Comparison of ENCODE assay signal across 28 cellular contexts in genomic region chr19:34834513-34834912, GRCh38.
DNase-seq lines count a peak whose midpoint lies in the region; FAIRE-seq and TF ChIP-seq lines count a peak whose summit lies in the region.
"Had no signal": no experiment of that assay in that cellular context is flagged by ENCODE, and none has a peak within 500 bp of the region (broad histone marks: within the 10 kb centered on the region; RNA-seq: fewer than 3 reads in every experiment).

No MANE protein-coding gene starts in this region.

- H3K9me3 Mint-ChIP-seq in activated CD4-positive, alpha-beta T cell treated with anti-CD3 and anti-CD28 coated beads, Interleukin-2, amount 10 ng/mL, durations not matched to agents 24 days and 14 days, result no peaks in the 10 kb centered on the region
- H3K9me3 Mint-ChIP-seq in osteocyte (ENCODE audit: unreplicated experiment), result peaks cover 3% of the 10 kb centered on the region
- H3K9me3 Mint-ChIP-seq: CD4-positive, CD25-positive, alpha-beta regulatory T cell; CD8-positive, alpha-beta memory T cell had no signal

- no peak overlapping the region for H3K27ac ChIP-seq in WERI-Rb-1
- H3K27ac ChIP-seq: 22Rv1, A549, BLaER1 had no signal

- TF ChIP-seq CTCF in bronchial epithelial cell (IDR thresholded peaks at IDR 0.05; ENCODE audit: insufficient read depth, low read length, severe bottlenecking), result no peak
- no peak for TF ChIP-seq CTCF in osteocyte (IDR thresholded peaks at IDR 0.05)
- TF ChIP-seq CTCF in WERI-Rb-1 (IDR thresholded peaks at IDR 0.05; ENCODE audit: low read depth, low read length), result no peak

- intact Hi-C loops in activated CD4-positive, alpha-beta T cell treated with anti-CD3 and anti-CD28 coated beads, Interleukin-2, amount 10 ng/mL, durations not matched to agents 24 days and 14 days (cut with micrococcal nuclease), result no loop called here

- H3K36me3 Mint-ChIP-seq in activated CD4-positive, alpha-beta T cell treated with anti-CD3 and anti-CD28 coated beads, Interleukin-2, amount 10 ng/mL, durations not matched to agents 24 days and 14 days (ENCODE audit: low read depth), result no peaks in the 10 kb centered on the region
- no peaks in the 10 kb centered on the region for H3K36me3 Mint-ChIP-seq in osteocyte (ENCODE audit: unreplicated experiment)
- H3K36me3 Mint-ChIP-seq: CD14-positive monocyte; CD4-positive, alpha-beta memory T cell had no signal

- no peaks in the 10 kb centered on the region for H3K36me3 ChIP-seq in bronchial epithelial cell (ENCODE audit: control insufficient read depth, insufficient read depth, low read length)
- H3K36me3 ChIP-seq in WERI-Rb-1, result no peaks in the 10 kb centered on the region
- H3K36me3 ChIP-seq: BE2C, BLaER1 had no signal

- DNase-seq in activated CD4-positive, alpha-beta T cell treated with anti-CD3 and anti-CD28 coated beads, Interleukin-2, amount 10 ng/mL, durations not matched to agents 24 days and 14 days, result peak; percentile 21
- DNase-seq in activated CD4-positive, alpha-beta T cell treated with anti-CD3 and anti-CD28 coated beads for 48 hours, result no peak
- DNase-seq in bronchial epithelial cell (ENCODE audit: low read depth) (no peak), osteocyte (ENCODE audit: extremely low spot score, unreplicated experiment) (peak; percentile 72), activated gamma-delta T cell (lab: John Stamatoyannopoulos, UW) (no peak), NCI-H446 treated with DMSO at 0.1 percent for 48 hours (lab: John Stamatoyannopoulos, UW) (no peak), WERI-Rb-1 (no peak)
- DNase-seq: ACHN; BE2C; C1 segment of cervical spinal cord; CD4-positive, alpha-beta memory T cell; CD4-positive, CD25-positive, alpha-beta regulatory T cell; CD8-positive, alpha-beta memory T cell; COR-L47; DMS 273 treated with DMSO at 0.1 percent for 48 hours; DMS153; DMS53; DMS79; DND-41; EL; GDM1 had no signal

- H3K4me3 Mint-ChIP-seq in activated CD4-positive, alpha-beta T cell treated with anti-CD3 and anti-CD28 coated beads, Interleukin-2, amount 10 ng/mL, durations not matched to agents 24 days and 14 days, result no peak overlapping the region
- no peak overlapping the region for H3K4me3 Mint-ChIP-seq in osteocyte (ENCODE audit: unreplicated experiment)
- H3K4me3 Mint-ChIP-seq: CD4-positive, alpha-beta memory T cell; CD4-positive, CD25-positive, alpha-beta regulatory T cell; CD8-positive, alpha-beta memory T cell had no signal

- H3K4me3 ChIP-seq in bronchial epithelial cell (ENCODE audit: low read depth, low read length), result no peak overlapping the region
- no peak overlapping the region for H3K4me3 ChIP-seq in WERI-Rb-1 (ENCODE audit: low read depth, low read length)
- H3K4me3 ChIP-seq: A549, BLaER1, GM12878 had no signal

- H3K4me1 Mint-ChIP-seq in activated CD4-positive, alpha-beta T cell treated with anti-CD3 and anti-CD28 coated beads, Interleukin-2, amount 10 ng/mL, durations not matched to agents 24 days and 14 days, result peaks cover 4% of the 10 kb centered on the region
- H3K4me1 Mint-ChIP-seq in osteocyte (ENCODE audit: unreplicated experiment), result no peaks in the 10 kb centered on the region

- H3K27ac Mint-ChIP-seq in activated CD4-positive, alpha-beta T cell treated with anti-CD3 and anti-CD28 coated beads, Interleukin-2, amount 10 ng/mL, durations not matched to agents 24 days and 14 days, result no peak overlapping the region
- no peak overlapping the region for H3K27ac Mint-ChIP-seq in osteocyte (ENCODE audit: unreplicated experiment)
- H3K27ac Mint-ChIP-seq: CD14-positive monocyte; CD4-positive, alpha-beta memory T cell; CD4-positive, CD25-positive, alpha-beta regulatory T cell had no signal

- no peaks in the 10 kb centered on the region for H3K27me3 ChIP-seq in bronchial epithelial cell (ENCODE audit: control insufficient read depth, insufficient read depth, low read length)
- no peaks in the 10 kb centered on the region for H3K27me3 ChIP-seq in WERI-Rb-1 (ENCODE audit: insufficient read depth, low read depth, severe bottlenecking)
- H3K27me3 ChIP-seq: BE2C, BLaER1 had no signal

- no peaks in the 10 kb centered on the region for H3K9me3 ChIP-seq in WERI-Rb-1 (ENCODE audit: severe bottlenecking)
- H3K9me3 ChIP-seq: A549, BE2C, BLaER1 had no signal

- peaks cover 9% of the 10 kb centered on the region for H3K27me3 Mint-ChIP-seq in activated CD4-positive, alpha-beta T cell treated with anti-CD3 and anti-CD28 coated beads, Interleukin-2, amount 10 ng/mL, durations not matched to agents 24 days and 14 days
- H3K27me3 Mint-ChIP-seq in osteocyte (ENCODE audit: unreplicated experiment), result peaks cover 7% of the 10 kb centered on the region
- H3K27me3 Mint-ChIP-seq: CD4-positive, alpha-beta memory T cell; CD4-positive, CD25-positive, alpha-beta regulatory T cell had no signal

- FAIRE-seq in bronchial epithelial cell (lab: Jason Lieb, UNC), result peak; percentile 36
- FAIRE-seq: GM12878, GM12892, GM18507 had no signal

Comparison
In these comparisons a context has a peak if more than half of its experiments do, and no peak if none do; other contexts are left out.
1. DNase-seq: peak in activated CD4-positive, alpha-beta T cell treated with anti-CD3 and anti-CD28 coated beads, Interleukin-2, amount 10 ng/mL, durations not matched to agents 24 days and 14 days (single experiment) and osteocyte (single experiment); none in activated CD4-positive, alpha-beta T cell treated with anti-CD3 and anti-CD28 coated beads for 48 hours (single experiment), bronchial epithelial cell (single experiment), activated gamma-delta T cell (single experiment), NCI-H446 treated with DMSO at 0.1 percent for 48 hours (single experiment) and WERI-Rb-1 (single experiment).